ENCODE assay signal across 1 cellular context in the genomic region with DNA sequence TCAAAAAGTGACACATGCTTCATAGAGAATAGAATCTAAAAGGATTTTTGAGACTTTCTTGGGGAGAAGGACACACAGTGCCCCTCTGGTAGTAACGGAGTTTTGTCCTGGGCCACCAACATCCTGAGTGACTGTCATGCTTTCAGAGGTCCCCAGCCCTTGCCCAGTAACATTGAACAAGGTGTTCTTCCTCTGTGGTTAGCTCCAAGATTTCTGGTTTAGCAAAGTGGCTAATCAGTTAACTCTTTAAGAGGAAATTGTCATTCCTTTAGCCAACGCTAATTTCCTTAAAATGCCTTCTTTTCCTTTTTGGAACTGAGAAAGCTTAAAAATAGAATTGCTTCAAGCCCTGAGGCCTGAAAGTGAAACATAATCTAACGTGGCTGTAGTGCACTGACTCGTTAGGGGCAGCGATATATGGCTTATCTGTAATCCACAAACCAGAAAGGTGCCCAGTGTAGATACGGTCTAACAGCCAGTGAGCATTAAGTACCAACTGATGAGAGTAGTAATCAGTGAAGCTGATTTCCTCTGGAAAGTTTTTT.
TF ChIP-seq lines count a peak whose summit lies in the region.

No MANE protein-coding gene starts in this region.

TF ChIP-seq in GM12878, 131 proteins besides CTCF, POLR2A, EP300 and RAD21 (continued from another document and continues in another):
- TF ChIP-seq, protein P1, sequence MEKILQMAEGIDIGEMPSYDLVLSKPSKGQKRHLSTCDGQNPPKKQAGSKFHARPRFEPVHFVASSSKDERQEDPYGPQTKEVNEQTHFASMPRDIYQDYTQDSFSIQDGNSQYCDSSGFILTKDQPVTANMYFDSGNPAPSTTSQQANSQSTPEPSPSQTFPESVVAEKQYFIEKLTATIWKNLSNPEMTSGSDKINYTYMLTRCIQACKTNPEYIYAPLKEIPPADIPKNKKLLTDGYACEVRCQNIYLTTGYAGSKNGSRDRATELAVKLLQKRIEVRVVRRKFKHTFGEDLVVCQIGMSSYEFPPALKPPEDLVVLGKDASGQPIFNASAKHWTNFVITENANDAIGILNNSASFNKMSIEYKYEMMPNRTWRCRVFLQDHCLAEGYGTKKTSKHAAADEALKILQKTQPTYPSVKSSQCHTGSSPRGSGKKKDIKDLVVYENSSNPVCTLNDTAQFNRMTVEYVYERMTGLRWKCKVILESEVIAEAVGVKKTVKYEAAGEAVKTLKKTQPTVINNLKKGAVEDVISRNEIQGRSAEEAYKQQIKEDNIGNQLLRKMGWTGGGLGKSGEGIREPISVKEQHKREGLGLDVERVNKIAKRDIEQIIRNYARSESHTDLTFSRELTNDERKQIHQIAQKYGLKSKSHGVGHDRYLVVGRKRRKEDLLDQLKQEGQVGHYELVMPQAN (conservative IDR thresholded peaks at IDR 0.05) = 0 out of 2 replicates have a peak, but pooled peaks have one; percentile 36
- no peak for TF ChIP-seq IRF4 (IDR thresholded peaks at IDR 0.05; ENCODE audit: low read depth, low read length)
- TF ChIP-seq, protein P2, sequence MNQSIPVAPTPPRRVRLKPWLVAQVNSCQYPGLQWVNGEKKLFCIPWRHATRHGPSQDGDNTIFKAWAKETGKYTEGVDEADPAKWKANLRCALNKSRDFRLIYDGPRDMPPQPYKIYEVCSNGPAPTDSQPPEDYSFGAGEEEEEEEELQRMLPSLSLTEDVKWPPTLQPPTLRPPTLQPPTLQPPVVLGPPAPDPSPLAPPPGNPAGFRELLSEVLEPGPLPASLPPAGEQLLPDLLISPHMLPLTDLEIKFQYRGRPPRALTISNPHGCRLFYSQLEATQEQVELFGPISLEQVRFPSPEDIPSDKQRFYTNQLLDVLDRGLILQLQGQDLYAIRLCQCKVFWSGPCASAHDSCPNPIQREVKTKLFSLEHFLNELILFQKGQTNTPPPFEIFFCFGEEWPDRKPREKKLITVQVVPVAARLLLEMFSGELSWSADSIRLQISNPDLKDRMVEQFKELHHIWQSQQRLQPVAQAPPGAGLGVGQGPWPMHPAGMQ (IDR thresholded peaks at IDR 0.05; ENCODE audit: borderline replicate concordance) = no peak
- no peak for TF ChIP-seq ZNF217 (IDR thresholded peaks at IDR 0.05)
- TF ChIP-seq JUNB (IDR thresholded peaks at IDR 0.05) = no peak; the same call in 1 of the 2 replicates
- TF ChIP-seq BCL11A (IDR thresholded peaks at IDR 0.05; ENCODE audit: low read depth, low read length) = no peak
- peak; percentile 52; the same call in 1 of the 2 replicates for TF ChIP-seq ZNF24 (IDR thresholded peaks at IDR 0.05)
- TF ChIP-seq FOXM1 (IDR thresholded peaks at IDR 0.05; ENCODE audit: low read depth, low read length) = peak; percentile 72; the same call in 1 of the 2 replicates
- no peak for TF ChIP-seq ZNF274 (IDR thresholded peaks at IDR 0.05; ENCODE audit: insufficient read depth, insufficient read length)
- no peak for TF ChIP-seq ZNF622 (IDR thresholded peaks at IDR 0.05)
- no peak for TF ChIP-seq BMI1 (IDR thresholded peaks at IDR 0.05; ENCODE audit: borderline replicate concordance)
- TF ChIP-seq, protein P3, sequence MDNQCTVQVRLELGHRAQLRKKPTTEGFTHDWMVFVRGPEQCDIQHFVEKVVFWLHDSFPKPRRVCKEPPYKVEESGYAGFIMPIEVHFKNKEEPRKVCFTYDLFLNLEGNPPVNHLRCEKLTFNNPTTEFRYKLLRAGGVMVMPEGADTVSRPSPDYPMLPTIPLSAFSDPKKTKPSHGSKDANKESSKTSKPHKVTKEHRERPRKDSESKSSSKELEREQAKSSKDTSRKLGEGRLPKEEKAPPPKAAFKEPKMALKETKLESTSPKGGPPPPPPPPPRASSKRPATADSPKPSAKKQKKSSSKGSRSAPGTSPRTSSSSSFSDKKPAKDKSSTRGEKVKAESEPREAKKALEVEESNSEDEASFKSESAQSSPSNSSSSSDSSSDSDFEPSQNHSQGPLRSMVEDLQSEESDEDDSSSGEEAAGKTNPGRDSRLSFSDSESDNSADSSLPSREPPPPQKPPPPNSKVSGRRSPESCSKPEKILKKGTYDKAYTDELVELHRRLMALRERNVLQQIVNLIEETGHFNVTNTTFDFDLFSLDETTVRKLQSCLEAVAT (IDR thresholded peaks at IDR 0.05) = peak; percentile 17; the same call in 1 of the 2 replicates
- no peak for TF ChIP-seq SMARCA5 (IDR thresholded peaks at IDR 0.05)
- TF ChIP-seq, protein P4, sequence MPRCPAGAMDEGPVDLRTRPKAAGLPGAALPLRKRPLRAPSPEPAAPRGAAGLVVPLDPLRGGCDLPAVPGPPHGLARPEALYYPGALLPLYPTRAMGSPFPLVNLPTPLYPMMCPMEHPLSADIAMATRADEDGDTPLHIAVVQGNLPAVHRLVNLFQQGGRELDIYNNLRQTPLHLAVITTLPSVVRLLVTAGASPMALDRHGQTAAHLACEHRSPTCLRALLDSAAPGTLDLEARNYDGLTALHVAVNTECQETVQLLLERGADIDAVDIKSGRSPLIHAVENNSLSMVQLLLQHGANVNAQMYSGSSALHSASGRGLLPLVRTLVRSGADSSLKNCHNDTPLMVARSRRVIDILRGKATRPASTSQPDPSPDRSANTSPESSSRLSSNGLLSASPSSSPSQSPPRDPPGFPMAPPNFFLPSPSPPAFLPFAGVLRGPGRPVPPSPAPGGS (IDR thresholded peaks at IDR 0.05; ENCODE audit: borderline replicate concordance, insufficient read depth, low read depth, low read length, poor library complexity, severe bottlenecking) = no peak
- TF ChIP-seq LARP7 (IDR thresholded peaks at IDR 0.05) = no peak
- no peak for TF ChIP-seq TAF1 (IDR thresholded peaks at IDR 0.05; ENCODE audit: borderline replicate concordance, low read depth, low read length)
- no peak for TF ChIP-seq JUND (IDR thresholded peaks at IDR 0.05; ENCODE audit: low read depth, low read length)
- TF ChIP-seq GATAD2B (conservative IDR thresholded peaks at IDR 0.05; ENCODE audit: low read depth) = no peak
- TF ChIP-seq IKZF1 (conservative IDR thresholded peaks at IDR 0.05) = peak; percentile 84
- peak; percentile 28; the same call in 1 of the 2 replicates for TF ChIP-seq DPF2 (IDR thresholded peaks at IDR 0.05)
- TF ChIP-seq, protein P5, sequence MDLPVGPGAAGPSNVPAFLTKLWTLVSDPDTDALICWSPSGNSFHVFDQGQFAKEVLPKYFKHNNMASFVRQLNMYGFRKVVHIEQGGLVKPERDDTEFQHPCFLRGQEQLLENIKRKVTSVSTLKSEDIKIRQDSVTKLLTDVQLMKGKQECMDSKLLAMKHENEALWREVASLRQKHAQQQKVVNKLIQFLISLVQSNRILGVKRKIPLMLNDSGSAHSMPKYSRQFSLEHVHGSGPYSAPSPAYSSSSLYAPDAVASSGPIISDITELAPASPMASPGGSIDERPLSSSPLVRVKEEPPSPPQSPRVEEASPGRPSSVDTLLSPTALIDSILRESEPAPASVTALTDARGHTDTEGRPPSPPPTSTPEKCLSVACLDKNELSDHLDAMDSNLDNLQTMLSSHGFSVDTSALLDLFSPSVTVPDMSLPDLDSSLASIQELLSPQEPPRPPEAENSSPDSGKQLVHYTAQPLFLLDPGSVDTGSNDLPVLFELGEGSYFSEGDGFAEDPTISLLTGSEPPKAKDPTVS (IDR thresholded peaks at IDR 0.05; ENCODE audit: low read depth, low read length) = no peak
- TF ChIP-seq, protein P6, sequence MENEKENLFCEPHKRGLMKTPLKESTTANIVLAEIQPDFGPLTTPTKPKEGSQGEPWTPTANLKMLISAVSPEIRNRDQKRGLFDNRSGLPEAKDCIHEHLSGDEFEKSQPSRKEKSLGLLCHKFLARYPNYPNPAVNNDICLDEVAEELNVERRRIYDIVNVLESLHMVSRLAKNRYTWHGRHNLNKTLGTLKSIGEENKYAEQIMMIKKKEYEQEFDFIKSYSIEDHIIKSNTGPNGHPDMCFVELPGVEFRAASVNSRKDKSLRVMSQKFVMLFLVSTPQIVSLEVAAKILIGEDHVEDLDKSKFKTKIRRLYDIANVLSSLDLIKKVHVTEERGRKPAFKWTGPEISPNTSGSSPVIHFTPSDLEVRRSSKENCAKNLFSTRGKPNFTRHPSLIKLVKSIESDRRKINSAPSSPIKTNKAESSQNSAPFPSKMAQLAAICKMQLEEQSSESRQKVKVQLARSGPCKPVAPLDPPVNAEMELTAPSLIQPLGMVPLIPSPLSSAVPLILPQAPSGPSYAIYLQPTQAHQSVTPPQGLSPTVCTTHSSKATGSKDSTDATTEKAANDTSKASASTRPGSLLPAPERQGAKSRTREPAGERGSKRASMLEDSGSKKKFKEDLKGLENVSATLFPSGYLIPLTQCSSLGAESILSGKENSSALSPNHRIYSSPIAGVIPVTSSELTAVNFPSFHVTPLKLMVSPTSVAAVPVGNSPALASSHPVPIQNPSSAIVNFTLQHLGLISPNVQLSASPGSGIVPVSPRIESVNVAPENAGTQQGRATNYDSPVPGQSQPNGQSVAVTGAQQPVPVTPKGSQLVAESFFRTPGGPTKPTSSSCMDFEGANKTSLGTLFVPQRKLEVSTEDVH (IDR thresholded peaks at IDR 0.05; ENCODE audit: low read depth, partially characterized antibody) = no peak
- TF ChIP-seq, protein P7, sequence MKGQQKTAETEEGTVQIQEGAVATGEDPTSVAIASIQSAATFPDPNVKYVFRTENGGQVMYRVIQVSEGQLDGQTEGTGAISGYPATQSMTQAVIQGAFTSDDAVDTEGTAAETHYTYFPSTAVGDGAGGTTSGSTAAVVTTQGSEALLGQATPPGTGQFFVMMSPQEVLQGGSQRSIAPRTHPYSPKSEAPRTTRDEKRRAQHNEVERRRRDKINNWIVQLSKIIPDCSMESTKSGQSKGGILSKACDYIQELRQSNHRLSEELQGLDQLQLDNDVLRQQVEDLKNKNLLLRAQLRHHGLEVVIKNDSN (IDR thresholded peaks at IDR 0.05; ENCODE audit: borderline replicate concordance, extremely low read length, insufficient read depth, low read depth, low read length) = no peak
- TF ChIP-seq MYC (IDR thresholded peaks at IDR 0.05; ENCODE audit: insufficient read depth, insufficient read length, insufficient replicate concordance, low read length, severe bottlenecking) = no peak
- no peak for TF ChIP-seq ATF7 (IDR thresholded peaks at IDR 0.05; ENCODE audit: low read depth)
- no peak for TF ChIP-seq RB1 (IDR thresholded peaks at IDR 0.05; ENCODE audit: borderline replicate concordance)
- TF ChIP-seq, protein P8, sequence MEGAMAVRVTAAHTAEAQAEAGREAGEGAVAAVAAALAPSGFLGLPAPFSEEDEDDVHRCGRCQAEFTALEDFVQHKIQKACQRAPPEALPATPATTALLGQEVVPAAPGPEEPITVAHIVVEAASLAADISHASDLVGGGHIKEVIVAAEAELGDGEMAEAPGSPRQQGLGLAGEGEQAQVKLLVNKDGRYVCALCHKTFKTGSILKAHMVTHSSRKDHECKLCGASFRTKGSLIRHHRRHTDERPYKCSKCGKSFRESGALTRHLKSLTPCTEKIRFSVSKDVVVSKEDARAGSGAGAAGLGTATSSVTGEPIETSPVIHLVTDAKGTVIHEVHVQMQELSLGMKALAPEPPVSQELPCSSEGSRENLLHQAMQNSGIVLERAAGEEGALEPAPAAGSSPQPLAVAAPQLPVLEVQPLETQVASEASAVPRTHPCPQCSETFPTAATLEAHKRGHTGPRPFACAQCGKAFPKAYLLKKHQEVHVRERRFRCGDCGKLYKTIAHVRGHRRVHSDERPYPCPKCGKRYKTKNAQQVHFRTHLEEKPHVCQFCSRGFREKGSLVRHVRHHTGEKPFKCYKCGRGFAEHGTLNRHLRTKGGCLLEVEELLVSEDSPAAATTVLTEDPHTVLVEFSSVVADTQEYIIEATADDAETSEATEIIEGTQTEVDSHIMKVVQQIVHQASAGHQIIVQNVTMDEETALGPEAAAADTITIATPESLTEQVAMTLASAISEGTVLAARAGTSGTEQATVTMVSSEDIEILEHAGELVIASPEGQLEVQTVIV (IDR thresholded peaks at IDR 0.05; ENCODE audit: borderline replicate concordance, partially characterized antibody) = no peak
- no peak for TF ChIP-seq HCFC1 (IDR thresholded peaks at IDR 0.05; ENCODE audit: low read length)
- no peak for TF ChIP-seq CHD2 (IDR thresholded peaks at IDR 0.05; ENCODE audit: borderline replicate concordance, low read depth, low read length)
- no peak for TF ChIP-seq HDGF (IDR thresholded peaks at IDR 0.05)
- TF ChIP-seq RCOR1 (conservative IDR thresholded peaks at IDR 0.05; ENCODE audit: low read depth, low read length) = no peak
- TF ChIP-seq, protein P9, sequence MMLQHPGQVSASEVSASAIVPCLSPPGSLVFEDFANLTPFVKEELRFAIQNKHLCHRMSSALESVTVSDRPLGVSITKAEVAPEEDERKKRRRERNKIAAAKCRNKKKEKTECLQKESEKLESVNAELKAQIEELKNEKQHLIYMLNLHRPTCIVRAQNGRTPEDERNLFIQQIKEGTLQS (IDR thresholded peaks at IDR 0.05; ENCODE audit: borderline replicate concordance, extremely low read depth, low read depth, low read length) = no peak
- no peak for TF ChIP-seq PML (IDR thresholded peaks at IDR 0.05; ENCODE audit: low read length)
- no peak for TF ChIP-seq RBBP5 (conservative IDR thresholded peaks at IDR 0.05)
- TF ChIP-seq SUZ12 (IDR thresholded peaks at IDR 0.05; ENCODE audit: unreplicated experiment) = no peak
- no peak for TF ChIP-seq ZNF384 (IDR thresholded peaks at IDR 0.05; ENCODE audit: borderline replicate concordance, low read depth, low read length)
- no peak for TF ChIP-seq SREBF1 (IDR thresholded peaks at IDR 0.05; ENCODE audit: low read length)
- TF ChIP-seq TBL1XR1 (IDR thresholded peaks at IDR 0.05; ENCODE audit: low read depth, low read length) = no peak
- no peak for TF ChIP-seq BRCA1 (IDR thresholded peaks at IDR 0.05; ENCODE audit: low read depth, low read length)
- peak; percentile 87 for TF ChIP-seq NFIC (IDR thresholded peaks at IDR 0.05; ENCODE audit: low read depth, low read length)
- TF ChIP-seq MYB (IDR thresholded peaks at IDR 0.05; ENCODE audit: borderline replicate concordance, low read depth, low read length) = no peak
- TF ChIP-seq, protein P10, sequence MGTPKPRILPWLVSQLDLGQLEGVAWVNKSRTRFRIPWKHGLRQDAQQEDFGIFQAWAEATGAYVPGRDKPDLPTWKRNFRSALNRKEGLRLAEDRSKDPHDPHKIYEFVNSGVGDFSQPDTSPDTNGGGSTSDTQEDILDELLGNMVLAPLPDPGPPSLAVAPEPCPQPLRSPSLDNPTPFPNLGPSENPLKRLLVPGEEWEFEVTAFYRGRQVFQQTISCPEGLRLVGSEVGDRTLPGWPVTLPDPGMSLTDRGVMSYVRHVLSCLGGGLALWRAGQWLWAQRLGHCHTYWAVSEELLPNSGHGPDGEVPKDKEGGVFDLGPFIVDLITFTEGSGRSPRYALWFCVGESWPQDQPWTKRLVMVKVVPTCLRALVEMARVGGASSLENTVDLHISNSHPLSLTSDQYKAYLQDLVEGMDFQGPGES (IDR thresholded peaks at IDR 0.05) = no peak
